Comparison of ENCODE assay signal across 14 cellular contexts in genomic region chr1:19028110-19028509, GRCh38.
A peak's percentile ranks its signal among the peaks of the same experiment; 100 is the strongest.
DNase-seq lines count a peak whose midpoint lies in the region; ATAC-seq lines count a peak whose summit lies in the region.
"Had no signal": no experiment of that assay in that cellular context is flagged by ENCODE, and none has a peak within 500 bp of the region (broad histone marks: within the 10 kb centered on the region; RNA-seq: fewer than 3 reads in every experiment).

No MANE protein-coding gene starts in this region.

- DNase-seq in DMS79 (lab: John Stamatoyannopoulos, UW) (peak; percentile 97), NCI-H1436 treated with DMSO at 0.1 percent for 48 hours (lab: John Stamatoyannopoulos, UW) (peak; percentile 5), SW480 (ENCODE audit: low spot score) (peak; percentile 12), medulla oblongata (ENCODE audit: extremely low spot score) (peak; percentile 21), NCI-H2081 (lab: John Stamatoyannopoulos, UW) (no peak), HuH-7.5 (ENCODE audit: low spot score) (no peak)
- DNase-seq: mesenchymal stem cell; NCI-H2081 treated with DMSO at 0.1 percent for 48 hours; psoas muscle; SHP77 treated with DMSO at 0.1 percent for 48 hours; stimulated activated CD4-positive, alpha-beta T cell treated with anti-CD3 and anti-CD28 coated beads, Interleukin-2, amount 100 ng/mL, for 48 hours; stimulated activated naive CD4-positive, alpha-beta T cell treated with Interleukin-2 at 50 U/mL for 16 hours had no signal

- no peak for ATAC-seq in GM21737 (IDR thresholded peaks at IDR 0.05; ENCODE audit: unreplicated experiment)
- ATAC-seq in GM19463 (IDR thresholded peaks at IDR 0.05; ENCODE audit: unreplicated experiment), result no peak
- ATAC-seq: psoas muscle had no signal

Comparison
In these comparisons a context has a peak if more than half of its experiments do, and no peak if none do; other contexts are left out.
1. DNase-seq: peak in DMS79 (single experiment), NCI-H1436 treated with DMSO at 0.1 percent for 48 hours (single experiment), SW480 (single experiment) and medulla oblongata (single experiment); none in NCI-H2081 (0 of 2) and HuH-7.5 (single experiment).